In the genomic region with DNA sequence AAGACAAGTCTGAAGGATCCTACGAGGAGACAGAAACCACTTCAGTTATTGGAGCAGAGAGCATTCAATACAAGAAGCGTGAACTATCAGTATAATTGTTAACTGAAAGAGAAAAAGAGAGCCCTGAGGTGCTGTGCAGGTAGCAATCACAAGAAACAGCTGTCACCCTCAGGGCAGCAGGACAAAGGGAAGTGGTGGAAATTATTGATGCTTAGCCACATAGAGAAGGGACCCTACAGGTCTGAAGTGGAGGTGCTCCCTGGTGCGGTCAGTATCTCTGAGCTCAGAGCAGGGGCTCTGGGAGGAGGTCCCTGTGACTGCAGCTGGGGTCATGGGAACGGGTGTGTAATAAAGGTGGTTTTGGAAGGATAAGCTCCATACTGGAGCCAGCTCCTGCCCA, we compare ENCODE assay signal across 12 cellular contexts.
"Had no signal": no experiment of that assay in that cellular context is flagged by ENCODE, and none has a peak within 500 bp of the region (broad histone marks: within the 10 kb centered on the region; RNA-seq: fewer than 3 reads in every experiment).

No MANE protein-coding gene starts in this region.

- H3K9ac ChIP-seq: neural progenitor cell, parathyroid adenoma had no signal

- H3K9me3 ChIP-seq: colonic mucosa, uterus had no signal

- H3K4me3 ChIP-seq: colonic mucosa, neural progenitor cell, uterus had no signal

- H3K4me2 ChIP-seq: neural progenitor cell had no signal

- FAIRE-seq: kidney had no signal

- ATAC-seq: WTC11 had no signal

- H3K27ac ChIP-seq: colonic mucosa, neural progenitor cell, parathyroid adenoma, uterus had no signal

- H3K36me3 ChIP-seq: colonic mucosa, neural progenitor cell, uterus had no signal

- H3K27me3 ChIP-seq: colonic mucosa, neural progenitor cell, uterus had no signal

- DNase-seq: activated CD4-positive, alpha-beta T cell treated with anti-CD3 and anti-CD28 coated beads, Interleukin-2, amount 10 ng/mL, durations not matched to agents 7 days and 5 days; activated naive CD4-positive, alpha-beta T cell treated with anti-CD3 and anti-CD28 coated beads, Interleukin-2, amount 10 ng/mL, durations not matched to agents 7 days and 5 days; activated T-cell treated with anti-CD3 and anti-CD28 coated beads for 4 hours; caudate nucleus; colonic mucosa; effector CD4-positive, alpha-beta T cell; kidney; stimulated activated CD4-positive, alpha-beta T cell treated with anti-CD3 and anti-CD28 coated beads, Interleukin-4, amount 100 ng/mL, for 24 hours; uterus had no signal

- H2AFZ ChIP-seq: neural progenitor cell, parathyroid adenoma had no signal

- H3K4me1 ChIP-seq: colonic mucosa, parathyroid adenoma had no signal
